8 cellular contexts compared by ENCODE assay signal in genomic region chr1:35451125-35451528, GRCh38.
A peak's percentile ranks its signal among the peaks of the same experiment; 100 is the strongest.
DNase-seq lines count a peak whose midpoint lies in the region; ATAC-seq and TF ChIP-seq lines count a peak whose summit lies in the region.
"Had no signal": no experiment of that assay in that cellular context is flagged by ENCODE, and none has a peak within 500 bp of the region (broad histone marks: within the 10 kb centered on the region; RNA-seq: fewer than 3 reads in every experiment).

No MANE protein-coding gene starts in this region.

- H3K9me2 ChIP-seq in SU-DHL-6 (replicated peaks; ENCODE audit: insufficient read depth, low read length): no peaks in the 10 kb centered on the region

- no peak overlapping the region for H3K4me2 ChIP-seq in SU-DHL-6 (ENCODE audit: low read depth, low read length, poor library complexity, severe bottlenecking)

- TF ChIP-seq CTCF in GM10266 (IDR thresholded peaks at IDR 0.05; ENCODE audit: control insufficient read depth, insufficient read depth, low read depth, missing control alignments): peak; percentile 90
- peak; percentile 85 for TF ChIP-seq CTCF in SU-DHL-6 (IDR thresholded peaks at IDR 0.05; ENCODE audit: insufficient read depth, low read length, poor library complexity, severe bottlenecking)
- peak; percentile 93 for TF ChIP-seq CTCF in cardiac muscle cell (IDR thresholded peaks at IDR 0.05; ENCODE audit: low read depth, low read length)

- H3K36me3 Mint-ChIP-seq in activated naive CD8-positive, alpha-beta T cell: peaks cover 11% of the 10 kb centered on the region

- H3K27me3 ChIP-seq in SU-DHL-6 (ENCODE audit: low read length) (no peaks in the 10 kb centered on the region), cardiac muscle cell (no peaks in the 10 kb centered on the region), aorta (ENCODE audit: control insufficient read depth in 1 of 2, insufficient read depth in 2 of 2, low read length in 1 of 2) (no peaks in the 10 kb centered on the region)

- intact Hi-C loops in aorta (cut with DNase I): loop anchor here (2.0 to 5.0 kb wide), 4 partner anchors 106 to 321 kb away; partner anchors contain the start of genes KIAA0319L (in 1 of the 2) and NCDN (in 1 of the 2)

- DNase-seq in GM10266 (ENCODE audit: extremely low spot score) (peak; percentile 65), LoVo (ENCODE audit: low spot score) (peak; percentile 52), cardiac muscle cell (ENCODE audit: low read depth in 1 of 2, low spot score in 1 of 2) (peak; percentile 82 to 87), pulmonary artery endothelial cell (ENCODE audit: low read depth, low spot score) (peak; percentile 45), aorta (peak; percentile 85 to 93)

- peak overlapping the region; percentile 11 for H3K4me3 Mint-ChIP-seq in activated naive CD8-positive, alpha-beta T cell

- H3F3A ChIP-seq in SU-DHL-6 (ENCODE audit: insufficient read depth): no peaks in the 10 kb centered on the region

- H3K36me3 ChIP-seq in SU-DHL-6 (ENCODE audit: low read length): peaks cover 3% of the 10 kb centered on the region; the same call in 1 of the 2 replicates
- H3K36me3 ChIP-seq in cardiac muscle cell: peaks cover 43% of the 10 kb centered on the region
- peaks cover 0 to 6% of the 10 kb centered on the region in 2 donors for H3K36me3 ChIP-seq in aorta (ENCODE audit: control insufficient read depth in 1 of 2, insufficient read depth in 2 of 2, low read length in 1 of 2)

- no peaks in the 10 kb centered on the region for H3K9me3 Mint-ChIP-seq in activated naive CD8-positive, alpha-beta T cell (ENCODE audit: low read depth)

- no peaks in the 10 kb centered on the region for H3K27me3 Mint-ChIP-seq in activated naive CD8-positive, alpha-beta T cell

- H3K79me2 ChIP-seq in SU-DHL-6 (ENCODE audit: insufficient read depth, low read length): no peaks in the 10 kb centered on the region

- no peak overlapping the region for H3K4me3 ChIP-seq in SU-DHL-6 (ENCODE audit: insufficient read depth, low read length, poor library complexity, severe bottlenecking)
- H3K4me3 ChIP-seq in cardiac muscle cell: no peak overlapping the region
- no peak overlapping the region for H3K4me3 ChIP-seq in aorta (ENCODE audit: low read length in 2 of 2)
- H3K4me3 ChIP-seq: skin epidermis had no signal

- peaks cover 26% of the 10 kb centered on the region for H3K4me1 Mint-ChIP-seq in activated naive CD8-positive, alpha-beta T cell (ENCODE audit: low read depth)

- ATAC-seq in aorta (ENCODE audit: low FRiP score): peak; percentile 88

- H3K9me3 ChIP-seq in SU-DHL-6 (ENCODE audit: insufficient read depth, low read length) (no peaks in the 10 kb centered on the region), cardiac muscle cell (ENCODE audit: low read depth) (no peaks in the 10 kb centered on the region), aorta (ENCODE audit: control insufficient read depth, low read length) (no peaks in the 10 kb centered on the region)

- peak overlapping the region; percentile 78 for H3K27ac Mint-ChIP-seq in activated naive CD8-positive, alpha-beta T cell

- no peaks in the 10 kb centered on the region for H4K20me1 ChIP-seq in SU-DHL-6 (ENCODE audit: low read depth, low read length)

- no peaks in the 10 kb centered on the region for H3K4me1 ChIP-seq in cardiac muscle cell (ENCODE audit: low read depth)
- no peaks in the 10 kb centered on the region for H3K4me1 ChIP-seq in aorta (ENCODE audit: control insufficient read depth in 1 of 2, insufficient read depth in 2 of 2, low read length in 2 of 2)

- no peak overlapping the region for H3K9ac ChIP-seq in SU-DHL-6 (ENCODE audit: low read length)

- H3K27ac ChIP-seq in SU-DHL-6 (ENCODE audit: low read depth, low read length): no peak overlapping the region
- no peak overlapping the region for H3K27ac ChIP-seq in cardiac muscle cell
- H3K27ac ChIP-seq in aorta (ENCODE audit: low read depth in 1 of 2, low read length in 2 of 2): no peak overlapping the region

- WGBS in aorta, 2 donors: 3 to 5% methylated on average over 3 of the region's 3 CpGs

- H2AFZ ChIP-seq in SU-DHL-6 (ENCODE audit: low read depth, low read length, severe bottlenecking): no peak overlapping the region
